Comparison of ENCODE assay signal across 9 cellular contexts in genomic region chr4:22129454-22130075, GRCh38.
A peak's percentile ranks its signal among the peaks of the same experiment; 100 is the strongest.
DNase-seq lines count a peak whose midpoint lies in the region; ATAC-seq and TF ChIP-seq lines count a peak whose summit lies in the region.
"Had no signal": no experiment of that assay in that cellular context is flagged by ENCODE, and none has a peak within 500 bp of the region (broad histone marks: within the 10 kb centered on the region; RNA-seq: fewer than 3 reads in every experiment).

No MANE protein-coding gene starts in this region.

- TF ChIP-seq CTCF in CD14-positive monocyte (IDR thresholded peaks at IDR 0.05): peak; percentile 10
- peak; percentile 43 for TF ChIP-seq CTCF in fibroblast of villous mesenchyme (IDR thresholded peaks at IDR 0.05; ENCODE audit: insufficient read depth, low read depth, low read length)
- peak; percentile 74 for TF ChIP-seq CTCF in type B pancreatic cell (conservative IDR thresholded peaks at IDR 0.05)

- H3K4me3 ChIP-seq in H7 (ENCODE audit: insufficient read depth, low read depth, low read length): no peak overlapping the region
- H3K4me3 ChIP-seq in fibroblast of villous mesenchyme (ENCODE audit: low read depth, low read length): no peak overlapping the region
- H3K4me3 ChIP-seq: thoracic aorta had no signal

- H3K4me1 Mint-ChIP-seq in CD14-positive monocyte (no peaks in the 10 kb centered on the region), type B pancreatic cell (ENCODE audit: unreplicated experiment) (no peaks in the 10 kb centered on the region)

- no peaks in the 10 kb centered on the region for H3K27me3 ChIP-seq in H7 (ENCODE audit: control insufficient read depth, insufficient read depth, low read length)

- ATAC-seq in GM19467 (IDR thresholded peaks at IDR 0.05; ENCODE audit: unreplicated experiment): no peak

- H3K9me3 Mint-ChIP-seq in CD14-positive monocyte: peaks cover 0 to 3% (median 0%) of the 10 kb centered on the region in 7 donors
- H3K9me3 Mint-ChIP-seq in type B pancreatic cell: no peaks in the 10 kb centered on the region

- H3K27ac Mint-ChIP-seq in CD14-positive monocyte (no peak overlapping the region), type B pancreatic cell (no peak overlapping the region)

- intact Hi-C loops in CD14-positive monocyte (cut with micrococcal nuclease): no loop called here

- DNase-seq in CD14-positive monocyte (ENCODE audit: low spot score): no peak
- peak; percentile 43 for DNase-seq in H7
- peak; percentile 55 for DNase-seq in RKO (ENCODE audit: low spot score)
- peak; percentile 10 for DNase-seq in fibroblast of villous mesenchyme (ENCODE audit: low read depth)
- no peak for DNase-seq in type B pancreatic cell (ENCODE audit: extremely low spot score, unreplicated experiment)
- DNase-seq in NCI-H2196 treated with DMSO at 0.1 percent for 48 hours (lab: John Stamatoyannopoulos, UW; ENCODE audit: unreplicated experiment): no peak
- DNase-seq in activated CD4-positive, CD25-positive, alpha-beta regulatory T cell (lab: John Stamatoyannopoulos, UW): no peak

- no peaks in the 10 kb centered on the region for H3K36me3 ChIP-seq in H7 (replicated peaks; ENCODE audit: control insufficient read depth, insufficient read depth, low read length)
- H3K36me3 ChIP-seq: thoracic aorta had no signal

- H3K4me3 Mint-ChIP-seq in CD14-positive monocyte (no peak overlapping the region), type B pancreatic cell (no peak overlapping the region)

- no peaks in the 10 kb centered on the region for H3K36me3 Mint-ChIP-seq in CD14-positive monocyte
- no peaks in the 10 kb centered on the region for H3K36me3 Mint-ChIP-seq in type B pancreatic cell

- peaks cover 0 to 1% (median 0%) of the 10 kb centered on the region in 3 donors for H3K27me3 Mint-ChIP-seq in CD14-positive monocyte (ENCODE audit: low read depth in 3 of 3)
- peaks cover 3% of the 10 kb centered on the region for H3K27me3 Mint-ChIP-seq in type B pancreatic cell

Comparison
In these comparisons a context has a peak if more than half of its experiments do, and no peak if none do; other contexts are left out.
1. DNase-seq: peak in H7 (single experiment), RKO (single experiment) and fibroblast of villous mesenchyme (single experiment); none in CD14-positive monocyte (single experiment), type B pancreatic cell (single experiment), NCI-H2196 treated with DMSO at 0.1 percent for 48 hours (single experiment) and activated CD4-positive, CD25-positive, alpha-beta regulatory T cell (0 of 4).
2. CTCF ChIP-seq: peak in every context shown above with its lines; median percentile 74 in type B pancreatic cell; 43 in fibroblast of villous mesenchyme; 10 in CD14-positive monocyte.